8 cellular contexts compared by ENCODE assay signal in the genomic region with DNA sequence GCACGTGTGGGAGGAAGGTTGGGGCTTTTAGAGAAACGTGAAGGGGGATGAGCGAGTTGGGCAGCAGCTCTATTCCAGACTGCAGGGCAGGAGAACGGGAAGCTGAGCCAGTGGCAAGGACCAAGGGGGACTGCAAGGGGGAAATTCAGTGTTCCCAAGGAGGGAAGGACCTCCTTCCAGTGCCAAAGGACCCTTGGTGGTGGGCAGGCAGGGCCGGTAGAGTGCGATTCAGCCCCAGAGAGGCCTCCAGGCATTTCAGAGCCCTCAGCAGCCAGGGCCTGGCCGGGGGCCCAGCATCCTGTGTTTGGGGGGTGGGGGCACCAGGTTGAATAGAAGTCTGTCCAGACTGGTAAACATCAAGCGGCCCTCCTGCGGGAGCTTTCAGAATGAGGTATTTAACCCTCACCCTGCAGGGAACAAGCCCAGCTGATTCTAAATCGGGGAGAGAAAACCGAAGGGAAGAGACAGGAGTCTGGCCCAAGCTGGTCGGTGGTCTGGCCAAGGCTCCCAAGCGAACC. TPM values are rescaled to one million over a fixed set of nuclear protein-coding genes. Genes with fewer than 3 reads are reported as not detected.
DNase-seq lines count a peak whose midpoint lies in the region; ATAC-seq and TF ChIP-seq lines count a peak whose summit lies in the region.

No MANE protein-coding gene starts in this region.

- no peaks in the 10 kb centered on the region for H3K9me3 Mint-ChIP-seq in activated T-cell treated with anti-CD3 and anti-CD28 coated beads, Interleukin-2, amount 50 U/mL, for 72 hours
- H3K9me3 Mint-ChIP-seq in activated naive CD8-positive, alpha-beta T cell treated with anti-CD3 and anti-CD28 coated beads, Interleukin-2, amount 50 U/mL, for 24 hours: no peaks in the 10 kb centered on the region
- no peaks in the 10 kb centered on the region for H3K9me3 Mint-ChIP-seq in memory B cell
- no peaks in the 10 kb centered on the region for H3K9me3 Mint-ChIP-seq in type B pancreatic cell

- peaks cover 66% of the 10 kb centered on the region for H3K4me1 Mint-ChIP-seq in activated T-cell treated with anti-CD3 and anti-CD28 coated beads, Interleukin-2, amount 50 U/mL, for 72 hours (ENCODE audit: low read depth)
- peaks cover 36% of the 10 kb centered on the region for H3K4me1 Mint-ChIP-seq in activated naive CD8-positive, alpha-beta T cell treated with anti-CD3 and anti-CD28 coated beads, Interleukin-2, amount 50 U/mL, for 24 hours
- H3K4me1 Mint-ChIP-seq in memory B cell (peaks cover 42% of the 10 kb centered on the region), type B pancreatic cell (ENCODE audit: unreplicated experiment) (peaks cover 17% of the 10 kb centered on the region)

- no peak for DNase-seq in activated T-cell treated with anti-CD3 and anti-CD28 coated beads, Interleukin-2, amount 50 U/mL, for 72 hours
- DNase-seq in activated T-cell treated with anti-CD3 and anti-CD28 coated beads, Interleukin-2, amount 50 U/mL, for 48 hours: no peak
- DNase-seq in activated naive CD8-positive, alpha-beta T cell treated with anti-CD3 and anti-CD28 coated beads, Interleukin-2, amount 50 U/mL, for 24 hours: no peak
- DNase-seq in memory B cell (ENCODE audit: low spot score in 2 of 2) (peak in 1 of 2 donors; percentile 31), type B pancreatic cell (ENCODE audit: extremely low spot score, unreplicated experiment) (no peak), Kasumi-1 (lab: John Stamatoyannopoulos, UW) (no peak), HCEC 1CT (no peak)

- no peak overlapping the region for H3K27ac Mint-ChIP-seq in activated T-cell treated with anti-CD3 and anti-CD28 coated beads, Interleukin-2, amount 50 U/mL, for 72 hours
- H3K27ac Mint-ChIP-seq in activated naive CD8-positive, alpha-beta T cell treated with anti-CD3 and anti-CD28 coated beads, Interleukin-2, amount 50 U/mL, for 24 hours: no peak overlapping the region
- H3K27ac Mint-ChIP-seq in memory B cell: peak overlapping the region; percentile 85
- peak overlapping the region; percentile 84 for H3K27ac Mint-ChIP-seq in type B pancreatic cell

- TF ChIP-seq CTCF in type B pancreatic cell (conservative IDR thresholded peaks at IDR 0.05): no peak

- peaks cover 21% of the 10 kb centered on the region for H3K27me3 Mint-ChIP-seq in activated T-cell treated with anti-CD3 and anti-CD28 coated beads, Interleukin-2, amount 50 U/mL, for 72 hours (ENCODE audit: low read depth)
- H3K27me3 Mint-ChIP-seq in activated naive CD8-positive, alpha-beta T cell treated with anti-CD3 and anti-CD28 coated beads, Interleukin-2, amount 50 U/mL, for 24 hours: peaks cover 13% of the 10 kb centered on the region
- H3K27me3 Mint-ChIP-seq in memory B cell (no peaks in the 10 kb centered on the region), type B pancreatic cell (peaks cover 45% of the 10 kb centered on the region)

- peak overlapping the region; percentile 90 to 93 for H3K4me3 Mint-ChIP-seq in activated T-cell treated with anti-CD3 and anti-CD28 coated beads, Interleukin-2, amount 50 U/mL, for 72 hours
- peak overlapping the region; percentile 81 for H3K4me3 Mint-ChIP-seq in activated naive CD8-positive, alpha-beta T cell treated with anti-CD3 and anti-CD28 coated beads, Interleukin-2, amount 50 U/mL, for 24 hours
- H3K4me3 Mint-ChIP-seq in memory B cell (peak overlapping the region; percentile 83), type B pancreatic cell (peak overlapping the region; percentile 86)

- ATAC-seq in activated T-cell treated with anti-CD3 and anti-CD28 coated beads, Interleukin-2, amount 50 U/mL, for 72 hours (replicated peaks in 1 of 2): no peak
- no peak for ATAC-seq in activated naive CD8-positive, alpha-beta T cell treated with anti-CD3 and anti-CD28 coated beads, Interleukin-2, amount 50 U/mL, for 24 hours
- no peak for ATAC-seq in memory B cell (ENCODE audit: low read depth)
- ATAC-seq in HG03565 (IDR thresholded peaks at IDR 0.05; ENCODE audit: unreplicated experiment): no peak

- no peaks in the 10 kb centered on the region for H3K36me3 Mint-ChIP-seq in activated T-cell treated with anti-CD3 and anti-CD28 coated beads, Interleukin-2, amount 50 U/mL, for 72 hours (ENCODE audit: insufficient read depth in 2 of 2)
- H3K36me3 Mint-ChIP-seq in activated naive CD8-positive, alpha-beta T cell treated with anti-CD3 and anti-CD28 coated beads, Interleukin-2, amount 50 U/mL, for 24 hours (ENCODE audit: low read depth): no peaks in the 10 kb centered on the region
- H3K36me3 Mint-ChIP-seq in memory B cell: no peaks in the 10 kb centered on the region
- no peaks in the 10 kb centered on the region for H3K36me3 Mint-ChIP-seq in type B pancreatic cell

RNA-seq across cellular contexts. Expression of a gene that starts 2.3 kb away (rescaled TPM):
- 10 to 100 TPM; 27.4 to 36.3 TPM for total RNA-seq in activated T-cell treated with anti-CD3 and anti-CD28 coated beads, Interleukin-2, amount 50 U/mL, for 72 hours
- 7.7 and 19.8 TPM in 2 replicates for total RNA-seq in type B pancreatic cell (ENCODE audit: low replicate concordance)

RNA-seq across cellular contexts. Expression of a gene that starts 56.7 kb away (rescaled TPM):
- 10 to 100 TPM; 32.7 to 36.8 TPM for total RNA-seq in activated T-cell treated with anti-CD3 and anti-CD28 coated beads, Interleukin-2, amount 50 U/mL, for 72 hours
- total RNA-seq in type B pancreatic cell (ENCODE audit: low replicate concordance): 34.1 and 39.3 TPM in 2 replicates

RNA-seq across cellular contexts. Expression of a gene that starts 58.7 kb away (rescaled TPM):
- total RNA-seq in activated T-cell treated with anti-CD3 and anti-CD28 coated beads, Interleukin-2, amount 50 U/mL, for 72 hours: 100 to 1,000 TPM; 487 to 586 TPM
- total RNA-seq in type B pancreatic cell (ENCODE audit: low replicate concordance): 16.8 and 20.9 TPM in 2 replicates

Comparison
In these comparisons a context has a peak if more than half of its experiments do, and no peak if none do; other contexts are left out.
1. H3K27ac Mint-ChIP-seq: peak in memory B cell (single experiment) and type B pancreatic cell (single experiment); none in activated T-cell treated with anti-CD3 and anti-CD28 coated beads, Interleukin-2, amount 50 U/mL, for 72 hours (single experiment) and activated naive CD8-positive, alpha-beta T cell treated with anti-CD3 and anti-CD28 coated beads, Interleukin-2, amount 50 U/mL, for 24 hours (single experiment).
2. RNA of a gene that starts 58.7 kb away (total RNA-seq): 487 to 586 TPM in activated T-cell treated with anti-CD3 and anti-CD28 coated beads, Interleukin-2, amount 50 U/mL, for 72 hours; 16.8 to 20.9 TPM in type B pancreatic cell; every median in the first group is over 10 times any median in the second.
3. Peak in every context shown above with its lines, with median percentiles within 50 percentile points of each other: H3K4me3 Mint-ChIP-seq.